Comparison of ENCODE assay signal across 2 cellular contexts in genomic region chr1:114164840-114165543, GRCh38.
TF ChIP-seq lines count a peak whose summit lies in the region.

No MANE protein-coding gene starts in this region.

TF ChIP-seq in GM12878, 131 proteins besides CTCF, POLR2A, EP300 and RAD21 (continues in another document):
- TF ChIP-seq TCF3 (IDR thresholded peaks at IDR 0.05; ENCODE audit: borderline replicate concordance, insufficient read depth, low read depth, low read length) (no peak), TARDBP (IDR thresholded peaks at IDR 0.05; ENCODE audit: borderline replicate concordance) (no peak), PAX5 (IDR thresholded peaks at IDR 0.05; ENCODE audit: borderline replicate concordance, low read depth, low read length) (no peak), ZNF384 (IDR thresholded peaks at IDR 0.05; ENCODE audit: borderline replicate concordance, low read depth, low read length) (no peak), BHLHE40 (IDR thresholded peaks at IDR 0.05; ENCODE audit: borderline replicate concordance in 1 of 2, low read depth in 2 of 2, low read length in 1 of 2) (no peak), CUX1 (IDR thresholded peaks at IDR 0.05; ENCODE audit: insufficient replicate concordance, low read depth, low read length) (no peak), HDGF (IDR thresholded peaks at IDR 0.05) (no peak), RUNX3 (IDR thresholded peaks at IDR 0.05; ENCODE audit: low read length) (peak; percentile 57), STAT3 (IDR thresholded peaks at IDR 0.05; ENCODE audit: low read depth, low read length) (no peak), NFIC (IDR thresholded peaks at IDR 0.05; ENCODE audit: low read depth, low read length) (no peak), ZNF207 (IDR thresholded peaks at IDR 0.05; ENCODE audit: borderline replicate concordance) (no peak), CBX3 (IDR thresholded peaks at IDR 0.05; ENCODE audit: borderline replicate concordance, low read depth) (no peak), IKZF1 (conservative IDR thresholded peaks at IDR 0.05) (no peak; the same call in 1 of the 2 replicates)
- TF ChIP-seq, protein P1, sequence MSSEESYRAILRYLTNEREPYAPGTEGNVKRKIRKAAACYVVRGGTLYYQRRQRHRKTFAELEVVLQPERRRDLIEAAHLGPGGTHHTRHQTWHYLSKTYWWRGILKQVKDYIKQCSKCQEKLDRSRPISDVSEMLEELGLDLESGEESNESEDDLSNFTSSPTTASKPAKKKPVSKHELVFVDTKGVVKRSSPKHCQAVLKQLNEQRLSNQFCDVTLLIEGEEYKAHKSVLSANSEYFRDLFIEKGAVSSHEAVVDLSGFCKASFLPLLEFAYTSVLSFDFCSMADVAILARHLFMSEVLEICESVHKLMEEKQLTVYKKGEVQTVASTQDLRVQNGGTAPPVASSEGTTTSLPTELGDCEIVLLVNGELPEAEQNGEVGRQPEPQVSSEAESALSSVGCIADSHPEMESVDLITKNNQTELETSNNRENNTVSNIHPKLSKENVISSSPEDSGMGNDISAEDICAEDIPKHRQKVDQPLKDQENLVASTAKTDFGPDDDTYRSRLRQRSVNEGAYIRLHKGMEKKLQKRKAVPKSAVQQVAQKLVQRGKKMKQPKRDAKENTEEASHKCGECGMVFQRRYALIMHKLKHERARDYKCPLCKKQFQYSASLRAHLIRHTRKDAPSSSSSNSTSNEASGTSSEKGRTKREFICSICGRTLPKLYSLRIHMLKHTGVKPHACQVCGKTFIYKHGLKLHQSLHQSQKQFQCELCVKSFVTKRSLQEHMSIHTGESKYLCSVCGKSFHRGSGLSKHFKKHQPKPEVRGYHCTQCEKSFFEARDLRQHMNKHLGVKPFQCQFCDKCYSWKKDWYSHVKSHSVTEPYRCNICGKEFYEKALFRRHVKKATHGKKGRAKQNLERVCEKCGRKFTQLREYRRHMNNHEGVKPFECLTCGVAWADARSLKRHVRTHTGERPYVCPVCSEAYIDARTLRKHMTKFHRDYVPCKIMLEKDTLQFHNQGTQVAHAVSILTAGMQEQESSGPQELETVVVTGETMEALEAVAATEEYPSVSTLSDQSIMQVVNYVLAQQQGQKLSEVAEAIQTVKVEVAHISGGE (CRISPR knock-in tag; IDR thresholded peaks at IDR 0.05) = no peak
- TF ChIP-seq, protein P2, sequence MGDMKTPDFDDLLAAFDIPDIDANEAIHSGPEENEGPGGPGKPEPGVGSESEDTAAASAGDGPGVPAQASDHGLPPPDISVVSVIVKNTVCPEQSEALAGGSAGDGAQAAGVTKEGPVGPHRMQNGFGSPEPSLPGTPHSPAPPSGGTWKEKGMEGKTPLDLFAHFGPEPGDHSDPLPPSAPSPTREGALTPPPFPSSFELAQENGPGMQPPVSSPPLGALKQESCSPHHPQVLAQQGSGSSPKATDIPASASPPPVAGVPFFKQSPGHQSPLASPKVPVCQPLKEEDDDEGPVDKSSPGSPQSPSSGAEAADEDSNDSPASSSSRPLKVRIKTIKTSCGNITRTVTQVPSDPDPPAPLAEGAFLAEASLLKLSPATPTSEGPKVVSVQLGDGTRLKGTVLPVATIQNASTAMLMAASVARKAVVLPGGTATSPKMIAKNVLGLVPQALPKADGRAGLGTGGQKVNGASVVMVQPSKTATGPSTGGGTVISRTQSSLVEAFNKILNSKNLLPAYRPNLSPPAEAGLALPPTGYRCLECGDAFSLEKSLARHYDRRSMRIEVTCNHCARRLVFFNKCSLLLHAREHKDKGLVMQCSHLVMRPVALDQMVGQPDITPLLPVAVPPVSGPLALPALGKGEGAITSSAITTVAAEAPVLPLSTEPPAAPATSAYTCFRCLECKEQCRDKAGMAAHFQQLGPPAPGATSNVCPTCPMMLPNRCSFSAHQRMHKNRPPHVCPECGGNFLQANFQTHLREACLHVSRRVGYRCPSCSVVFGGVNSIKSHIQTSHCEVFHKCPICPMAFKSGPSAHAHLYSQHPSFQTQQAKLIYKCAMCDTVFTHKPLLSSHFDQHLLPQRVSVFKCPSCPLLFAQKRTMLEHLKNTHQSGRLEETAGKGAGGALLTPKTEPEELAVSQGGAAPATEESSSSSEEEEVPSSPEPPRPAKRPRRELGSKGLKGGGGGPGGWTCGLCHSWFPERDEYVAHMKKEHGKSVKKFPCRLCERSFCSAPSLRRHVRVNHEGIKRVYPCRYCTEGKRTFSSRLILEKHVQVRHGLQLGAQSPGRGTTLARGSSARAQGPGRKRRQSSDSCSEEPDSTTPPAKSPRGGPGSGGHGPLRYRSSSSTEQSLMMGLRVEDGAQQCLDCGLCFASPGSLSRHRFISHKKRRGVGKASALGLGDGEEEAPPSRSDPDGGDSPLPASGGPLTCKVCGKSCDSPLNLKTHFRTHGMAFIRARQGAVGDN (IDR thresholded peaks at IDR 0.05) = no peak

TF ChIP-seq in SK-N-SH treated with all-trans-retinoic acid at 6 μM for 48 hours, 23 proteins besides CTCF, POLR2A, EP300 and RAD21:
- TF ChIP-seq, protein P3, sequence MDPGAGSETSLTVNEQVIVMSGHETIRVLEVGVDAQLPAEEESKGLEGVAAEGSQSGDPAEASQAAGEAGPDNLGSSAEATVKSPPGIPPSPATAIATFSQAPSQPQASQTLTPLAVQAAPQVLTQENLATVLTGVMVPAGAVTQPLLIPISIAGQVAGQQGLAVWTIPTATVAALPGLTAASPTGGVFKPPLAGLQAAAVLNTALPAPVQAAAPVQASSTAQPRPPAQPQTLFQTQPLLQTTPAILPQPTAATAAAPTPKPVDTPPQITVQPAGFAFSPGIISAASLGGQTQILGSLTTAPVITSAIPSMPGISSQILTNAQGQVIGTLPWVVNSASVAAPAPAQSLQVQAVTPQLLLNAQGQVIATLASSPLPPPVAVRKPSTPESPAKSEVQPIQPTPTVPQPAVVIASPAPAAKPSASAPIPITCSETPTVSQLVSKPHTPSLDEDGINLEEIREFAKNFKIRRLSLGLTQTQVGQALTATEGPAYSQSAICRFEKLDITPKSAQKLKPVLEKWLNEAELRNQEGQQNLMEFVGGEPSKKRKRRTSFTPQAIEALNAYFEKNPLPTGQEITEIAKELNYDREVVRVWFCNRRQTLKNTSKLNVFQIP (CRISPR knock-in tag; IDR thresholded peaks at IDR 0.05; ENCODE audit: borderline replicate concordance, low read depth) = no peak
- TF ChIP-seq CSDC2 (CRISPR knock-in tag; IDR thresholded peaks at IDR 0.05) (no peak), PPARA (CRISPR knock-in tag; IDR thresholded peaks at IDR 0.05; ENCODE audit: borderline replicate concordance) (no peak), ZFP3 (CRISPR knock-in tag; IDR thresholded peaks at IDR 0.05) (no peak), ARNTL (CRISPR knock-in tag; IDR thresholded peaks at IDR 0.05; ENCODE audit: borderline replicate concordance, low read depth) (no peak), TOX (CRISPR knock-in tag; IDR thresholded peaks at IDR 0.05; ENCODE audit: borderline replicate concordance) (no peak), RARB (CRISPR knock-in tag; IDR thresholded peaks at IDR 0.05) (no peak), ZC3H10 (CRISPR knock-in tag; IDR thresholded peaks at IDR 0.05) (no peak), SNAI2 (CRISPR knock-in tag; IDR thresholded peaks at IDR 0.05) (no peak), ZNF70 (CRISPR knock-in tag; IDR thresholded peaks at IDR 0.05) (no peak), ZNF565 (CRISPR knock-in tag; conservative IDR thresholded peaks at IDR 0.05; ENCODE audit: low read depth) (no peak), ZFP30 (CRISPR knock-in tag; IDR thresholded peaks at IDR 0.05) (no peak)
- TF ChIP-seq, protein P4, sequence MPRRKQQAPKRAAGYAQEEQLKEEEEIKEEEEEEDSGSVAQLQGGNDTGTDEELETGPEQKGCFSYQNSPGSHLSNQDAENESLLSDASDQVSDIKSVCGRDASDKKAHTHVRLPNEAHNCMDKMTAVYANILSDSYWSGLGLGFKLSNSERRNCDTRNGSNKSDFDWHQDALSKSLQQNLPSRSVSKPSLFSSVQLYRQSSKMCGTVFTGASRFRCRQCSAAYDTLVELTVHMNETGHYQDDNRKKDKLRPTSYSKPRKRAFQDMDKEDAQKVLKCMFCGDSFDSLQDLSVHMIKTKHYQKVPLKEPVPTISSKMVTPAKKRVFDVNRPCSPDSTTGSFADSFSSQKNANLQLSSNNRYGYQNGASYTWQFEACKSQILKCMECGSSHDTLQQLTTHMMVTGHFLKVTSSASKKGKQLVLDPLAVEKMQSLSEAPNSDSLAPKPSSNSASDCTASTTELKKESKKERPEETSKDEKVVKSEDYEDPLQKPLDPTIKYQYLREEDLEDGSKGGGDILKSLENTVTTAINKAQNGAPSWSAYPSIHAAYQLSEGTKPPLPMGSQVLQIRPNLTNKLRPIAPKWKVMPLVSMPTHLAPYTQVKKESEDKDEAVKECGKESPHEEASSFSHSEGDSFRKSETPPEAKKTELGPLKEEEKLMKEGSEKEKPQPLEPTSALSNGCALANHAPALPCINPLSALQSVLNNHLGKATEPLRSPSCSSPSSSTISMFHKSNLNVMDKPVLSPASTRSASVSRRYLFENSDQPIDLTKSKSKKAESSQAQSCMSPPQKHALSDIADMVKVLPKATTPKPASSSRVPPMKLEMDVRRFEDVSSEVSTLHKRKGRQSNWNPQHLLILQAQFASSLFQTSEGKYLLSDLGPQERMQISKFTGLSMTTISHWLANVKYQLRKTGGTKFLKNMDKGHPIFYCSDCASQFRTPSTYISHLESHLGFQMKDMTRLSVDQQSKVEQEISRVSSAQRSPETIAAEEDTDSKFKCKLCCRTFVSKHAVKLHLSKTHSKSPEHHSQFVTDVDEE (CRISPR knock-in tag; IDR thresholded peaks at IDR 0.05) = no peak
